12 cellular contexts compared by ENCODE assay signal in the genomic region with DNA sequence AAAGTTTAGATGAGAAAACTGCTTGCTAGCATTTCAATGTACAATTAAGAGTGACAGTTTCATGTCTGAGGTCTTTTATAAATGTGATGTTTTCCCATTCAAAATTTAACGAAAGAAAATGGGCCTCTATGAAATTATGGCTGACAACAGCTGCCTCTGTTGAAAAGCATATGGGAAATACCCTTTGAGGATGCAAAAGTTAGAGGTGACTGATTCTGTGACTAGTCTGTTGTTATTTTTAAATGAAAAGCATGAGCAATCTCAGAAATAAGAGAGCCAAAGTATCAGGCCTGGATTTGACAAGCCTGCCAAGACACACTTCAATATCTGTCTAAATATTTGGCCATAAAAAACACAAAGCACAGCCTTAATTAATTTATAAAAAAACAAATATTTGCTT.
DNase-seq lines count a peak whose midpoint lies in the region; ATAC-seq, FAIRE-seq and TF ChIP-seq lines count a peak whose summit lies in the region.
"Had no signal": no experiment of that assay in that cellular context is flagged by ENCODE, and none has a peak within 500 bp of the region (broad histone marks: within the 10 kb centered on the region; RNA-seq: fewer than 3 reads in every experiment).

No MANE protein-coding gene starts in this region.

- no peak for TF ChIP-seq POLR2A in sigmoid colon (IDR thresholded peaks at IDR 0.05)

- H3K36me3 ChIP-seq in kidney (ENCODE audit: control insufficient read depth in 1 of 2, insufficient read depth in 2 of 2, low read length in 2 of 2) (no peaks in the 10 kb centered on the region), sigmoid colon (no peaks in the 10 kb centered on the region)
- H3K36me3 ChIP-seq: BLaER1 treated with 17β-estradiol and CSF1 and Interleukin-3, amounts not matched to agents 10 nM and 100 nM; esophagus muscularis mucosa had no signal

- H3K4me3 ChIP-seq in kidney (ENCODE audit: low read length in 2 of 2), result no peak overlapping the region
- H3K4me3 ChIP-seq in sigmoid colon, result no peak overlapping the region
- H3K4me3 ChIP-seq: BLaER1 treated with 17β-estradiol and CSF1 and Interleukin-3, amounts not matched to agents 10 nM and 100 nM; esophagus muscularis mucosa had no signal

- no peak for DNase-seq in left colon
- no peak for DNase-seq in kidney
- no peak for DNase-seq in sigmoid colon
- DNase-seq in OCI-M1 (lab: John Stamatoyannopoulos, UW), result no peak
- DNase-seq: NCI-H2081 treated with DMSO at 0.1 percent for 48 hours had no signal

- no peaks in the 10 kb centered on the region for H3K9me3 ChIP-seq in kidney (ENCODE audit: control insufficient read depth in 1 of 2, low read length in 2 of 2)
- no peaks in the 10 kb centered on the region for H3K9me3 ChIP-seq in sigmoid colon
- H3K9me3 ChIP-seq: BLaER1 treated with 17β-estradiol and CSF1 and Interleukin-3, amounts not matched to agents 10 nM and 100 nM; esophagus muscularis mucosa had no signal

- FAIRE-seq in kidney (lab: Jason Lieb, UNC), result no peak

- H3K27me3 ChIP-seq in sigmoid colon, result no peaks in the 10 kb centered on the region
- H3K27me3 ChIP-seq: BLaER1 treated with 17β-estradiol and CSF1 and Interleukin-3, amounts not matched to agents 10 nM and 100 nM; esophagus muscularis mucosa had no signal

- no peak overlapping the region for H3K9ac ChIP-seq in kidney (ENCODE audit: low read length in 2 of 2)
- H3K9ac ChIP-seq: BLaER1 treated with 17β-estradiol and CSF1 and Interleukin-3, amounts not matched to agents 10 nM and 100 nM had no signal

- 70 to 83% methylated on average over 1 of the region's 1 CpG for WGBS in sigmoid colon, 2 donors

- TF ChIP-seq CTCF in kidney (IDR thresholded peaks at IDR 0.05; ENCODE audit: borderline replicate concordance, extremely low read depth, insufficient read depth) (no peak), sigmoid colon (IDR thresholded peaks at IDR 0.05) (no peak)

- no peak overlapping the region for H3K27ac ChIP-seq in kidney (ENCODE audit: low read depth in 2 of 2, low read length in 2 of 2)
- no peak overlapping the region for H3K27ac ChIP-seq in sigmoid colon
- H3K27ac ChIP-seq: BLaER1 treated with 17β-estradiol and CSF1 and Interleukin-3, amounts not matched to agents 10 nM and 100 nM; esophagus muscularis mucosa; RWPE1 had no signal

- no peak for TF ChIP-seq EP300 in sigmoid colon (IDR thresholded peaks at IDR 0.05)

- intact Hi-C loops in left colon (cut with DNase I, micrococcal nuclease), result no loop called here
- intact Hi-C loops in kidney (cut with DNase I), result no loop called here
- intact Hi-C loops in sigmoid colon (cut with DNase I), result no loop called here

- ATAC-seq in GM18499 (IDR thresholded peaks at IDR 0.05; ENCODE audit: insufficient read depth, unreplicated experiment), result peak; percentile 100
- peak; percentile 65 for ATAC-seq in GM19438 (IDR thresholded peaks at IDR 0.05; ENCODE audit: low read depth, unreplicated experiment)
- ATAC-seq in HG02840 (IDR thresholded peaks at IDR 0.05; ENCODE audit: low FRiP score, unreplicated experiment), result peak; percentile 98
- ATAC-seq in HG03460 (IDR thresholded peaks at IDR 0.05; ENCODE audit: unreplicated experiment), result peak; percentile 93
- ATAC-seq in left colon, result no peak

- H3K4me1 ChIP-seq in kidney (ENCODE audit: control insufficient read depth in 1 of 2, insufficient read depth in 1 of 2, low read depth in 1 of 2, low read length in 2 of 2) (no peaks in the 10 kb centered on the region), sigmoid colon (no peaks in the 10 kb centered on the region)
- H3K4me1 ChIP-seq: BLaER1 treated with 17β-estradiol and CSF1 and Interleukin-3, amounts not matched to agents 10 nM and 100 nM; esophagus muscularis mucosa had no signal
